8 cellular contexts compared by ENCODE assay signal in genomic region chr2:240452471-240453256, GRCh38. TPM values are rescaled to one million over a fixed set of nuclear protein-coding genes. Genes with fewer than 3 reads are reported as not detected.
DNase-seq lines count a peak whose midpoint lies in the region; ATAC-seq and TF ChIP-seq lines count a peak whose summit lies in the region.

No MANE protein-coding gene starts in this region.

- no peak for ATAC-seq in HG02870 (IDR thresholded peaks at IDR 0.05; ENCODE audit: unreplicated experiment)

- H3K27me3 ChIP-seq in dorsolateral prefrontal cortex (no peaks in the 10 kb centered on the region), liver (ENCODE audit: control insufficient read depth in 4 of 4, insufficient read depth in 4 of 4, low read length in 3 of 4) (no peaks in the 10 kb centered on the region)

- no peaks in the 10 kb centered on the region for H3K9me3 ChIP-seq in liver (ENCODE audit: control insufficient read depth in 4 of 4, low read length in 3 of 4)

- H3K27ac ChIP-seq in dorsolateral prefrontal cortex (peak overlapping the region in 54 of 59 donors; percentile 7 to 93 (median 82)), liver (ENCODE audit: low read depth in 1 of 2, low read length in 2 of 2) (no peak overlapping the region)

- no peak overlapping the region for H3K9ac ChIP-seq in liver (ENCODE audit: low read depth in 1 of 2, low read length in 2 of 2)

- intact Hi-C loops in dorsolateral prefrontal cortex (cut with DNase I) = loop anchor here (5.0 to 10.0 kb wide), 2 partner anchors 110 to 112 kb away; partner anchors contain the start of genes DUSP28 (in 2 of the 2) and RNPEPL1 (in 1 of the 2)

- H3K36me3 ChIP-seq in liver (ENCODE audit: control insufficient read depth in 4 of 4, insufficient read depth in 3 of 4, low read depth in 1 of 4, low read length in 3 of 4) = no peaks in the 10 kb centered on the region

- 2% methylated on average over 102 of the region's 102 CpGs for WGBS in liver

- TF ChIP-seq CTCF in dorsolateral prefrontal cortex (IDR thresholded peaks at IDR 0.05 in 54 of 56, conservative IDR thresholded peaks at IDR 0.05 in 2 of 56; ENCODE audit: low read depth in 1 of 56, partially characterized antibody in 56 of 56) = no peak
- TF ChIP-seq CTCF in liver (IDR thresholded peaks at IDR 0.05; ENCODE audit: low read depth, low read length, missing input control) = no peak

- TF ChIP-seq RAD21 in liver (IDR thresholded peaks at IDR 0.05) = no peak

- H3K4me1 ChIP-seq in liver (ENCODE audit: control insufficient read depth in 4 of 4, insufficient read depth in 4 of 4, low read length in 3 of 4) = peaks cover 3 to 24% (median 13%) of the 10 kb centered on the region in 4 donors

- DNase-seq in NCI-H2029 (lab: John Stamatoyannopoulos, UW) = peak; percentile 16
- DNase-seq in NCI-H2029 treated with DMSO at 0.1 percent for 48 hours (lab: John Stamatoyannopoulos, UW) = no peak
- DNase-seq in NOMO-1 treated with DMSO at 0.1 percent for 48 hours (lab: John Stamatoyannopoulos, UW; ENCODE audit: unreplicated experiment) = peak; percentile 30
- peak in 7 of 10 donors; percentile 55 to 85 (median 72) for DNase-seq in dorsolateral prefrontal cortex
- peak; percentile 17 for DNase-seq in stromal cell of bone marrow (ENCODE audit: low read depth)
- no peak for DNase-seq in DMS114 treated with DMSO at 0.1 percent for 48 hours (lab: John Stamatoyannopoulos, UW; ENCODE audit: unreplicated experiment)

- H3K4me3 ChIP-seq in dorsolateral prefrontal cortex (peak overlapping the region; percentile 40 to 84 (median 68)), liver (ENCODE audit: low read depth in 1 of 3, low read length in 3 of 3) (peak overlapping the region in 2 of 3 donors; percentile 20 to 66)

TF ChIP-seq in liver, 16 proteins besides CTCF, POLR2A, EP300 and RAD21:
- no peak for TF ChIP-seq ATF3 (IDR thresholded peaks at IDR 0.05)
- no peak for TF ChIP-seq NR2F2 (IDR thresholded peaks at IDR 0.05)
- no peak for TF ChIP-seq FOXA1 (IDR thresholded peaks at IDR 0.05)
- no peak for TF ChIP-seq HNF4A (conservative IDR thresholded peaks at IDR 0.05)
- TF ChIP-seq JUND (IDR thresholded peaks at IDR 0.05) = no peak
- no peak for TF ChIP-seq TAF1 (conservative IDR thresholded peaks at IDR 0.05)
- TF ChIP-seq ZBTB33 (IDR thresholded peaks at IDR 0.05) = no peak
- no peak for TF ChIP-seq HNF4G (IDR thresholded peaks at IDR 0.05)

RNA-seq across cellular contexts. Expression of gene GPC1, which starts 17.2 kb away (rescaled TPM):
- total RNA-seq in dorsolateral prefrontal cortex = 100 to 1,000 TPM in 94 of 120 experiments, 10 to 100 TPM in 26; 67.1 to 206 (median 116) TPM
- total RNA-seq in liver = 10 to 100 TPM in 1 of 2 donors, 1 to 10 TPM in 1; 3.2 to 13.4 TPM
- 10 to 100 TPM in 1 of 2 donors, 1 to 10 TPM in 1; 4.8 to 41.0 TPM for polyA plus RNA-seq in liver

Comparison
In these comparisons a context has a peak if more than half of its experiments do, and no peak if none do; other contexts are left out.
1. DNase-seq: peak in NCI-H2029 (single experiment), NOMO-1 treated with DMSO at 0.1 percent for 48 hours (single experiment), dorsolateral prefrontal cortex (7 of 10) and stromal cell of bone marrow (single experiment); none in NCI-H2029 treated with DMSO at 0.1 percent for 48 hours (single experiment) and DMS114 treated with DMSO at 0.1 percent for 48 hours (single experiment).
2. H3K27ac ChIP-seq: peak in dorsolateral prefrontal cortex (54 of 59); none in liver (0 of 2).
3. RNA of gene GPC1, which starts 17.2 kb away (total RNA-seq): 67.1 to 206 TPM in dorsolateral prefrontal cortex; 3.2 to 13.4 TPM in liver; every median in the first group is over 4 times any median in the second.